Comparison of ENCODE assay signal across 18 cellular contexts in the genomic region with DNA sequence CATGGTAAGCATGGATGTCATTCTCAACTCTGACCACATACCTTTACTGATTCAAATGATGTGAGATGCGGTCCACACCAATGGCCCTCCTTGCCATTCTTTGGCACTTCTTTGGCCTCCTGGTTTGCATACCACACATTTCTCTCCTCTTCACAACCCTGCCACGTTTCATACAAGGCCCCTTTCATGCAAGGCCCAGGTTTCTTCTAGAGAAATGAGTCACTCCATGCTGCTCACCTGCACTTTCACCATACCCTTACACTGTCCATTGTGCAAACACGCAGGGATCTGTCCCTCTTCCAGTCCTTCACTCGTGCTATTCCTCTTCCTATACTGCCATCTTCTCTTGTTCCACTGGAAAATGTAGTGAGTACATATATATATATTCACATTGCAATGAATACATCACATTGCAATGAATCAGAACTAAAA. TPM values are rescaled to one million over a fixed set of nuclear protein-coding genes. Genes with fewer than 3 reads are reported as not detected.
DNase-seq lines count a peak whose midpoint lies in the region; ATAC-seq and TF ChIP-seq lines count a peak whose summit lies in the region.
"Had no signal": no experiment of that assay in that cellular context is flagged by ENCODE, and none has a peak within 500 bp of the region (broad histone marks: within the 10 kb centered on the region; RNA-seq: fewer than 3 reads in every experiment).

No MANE protein-coding gene starts in this region.

- no peaks in the 10 kb centered on the region for H3K9me3 Mint-ChIP-seq in GM23338
- H3K9me3 Mint-ChIP-seq: activated T-cell treated with anti-CD3 and anti-CD28 coated beads, Interleukin-2, amount 50 U/mL, for 72 hours had no signal

- H3K27me3 ChIP-seq in gastroesophageal sphincter (no peaks in the 10 kb centered on the region), transverse colon (no peaks in the 10 kb centered on the region), GM23338 (ENCODE audit: insufficient read depth) (no peaks in the 10 kb centered on the region)

- in situ Hi-C loops in transverse colon (cut with MboI; ENCODE audit: low pct_ligation_motif_present in 1 of 4, low pct_unique_long_range_greater_than_20kb in 1 of 4, low sequenced_read_pairs in 3 of 4), result no loop called here

- no peaks in the 10 kb centered on the region for H3K36me3 Mint-ChIP-seq in GM23338 (ENCODE audit: low read depth)

- WGBS in gastroesophageal sphincter (ENCODE audit: low coverage in 1 of 2), 2 donors, result 88 to 89% methylated on average over 4 of the region's 4 CpGs
- 75% methylated on average over 3 to 4 of the region's 4 CpGs for WGBS in transverse colon (ENCODE audit: low coverage in 1 of 2), 2 donors

- H3K4me1 ChIP-seq in gastroesophageal sphincter, result no peaks in the 10 kb centered on the region
- H3K4me1 ChIP-seq in transverse colon, result no peaks in the 10 kb centered on the region
- no peaks in the 10 kb centered on the region for H3K4me1 ChIP-seq in GM23338 (ENCODE audit: insufficient read depth)

- H3K9me2 ChIP-seq in GM23338 (ENCODE audit: insufficient read depth), result peaks cover 12% of the 10 kb centered on the region; the same call in 1 of the 2 replicates

- intact Hi-C loops in transverse colon (cut with DNase I; ENCODE audit: low total_unique reads), result no loop called here

- ATAC-seq in GM18858 (IDR thresholded peaks at IDR 0.05; ENCODE audit: unreplicated experiment), result peak; percentile 90
- peak; percentile 65 for ATAC-seq in GM21528 (IDR thresholded peaks at IDR 0.05; ENCODE audit: low FRiP score, unreplicated experiment)
- ATAC-seq in HG03064 (IDR thresholded peaks at IDR 0.05; ENCODE audit: low read depth, unreplicated experiment), result peak; percentile 78
- peak; percentile 20; the same call in 2 of the 3 replicates for ATAC-seq in SK-N-SH treated with all-trans-retinoic acid at 6 μM for 48 hours
- no peak for ATAC-seq in HG02840 (IDR thresholded peaks at IDR 0.05; ENCODE audit: low FRiP score, unreplicated experiment)
- ATAC-seq in gastroesophageal sphincter, result no peak
- no peak for ATAC-seq in GM23338
- ATAC-seq: activated CD4-positive, CD25-positive, alpha-beta regulatory T cell treated with anti-CD3 and anti-CD28 coated beads, Interleukin-2, amount 50 U/mL, for 24 hours had no signal

- no peaks in the 10 kb centered on the region for H3K27me3 Mint-ChIP-seq in GM23338 (ENCODE audit: insufficient read depth, low read depth, poor library complexity)

- TF ChIP-seq POLR2A in gastroesophageal sphincter (IDR thresholded peaks at IDR 0.05) (no peak), transverse colon (IDR thresholded peaks at IDR 0.05) (no peak)

- no peaks in the 10 kb centered on the region for H3K36me3 ChIP-seq in gastroesophageal sphincter
- H3K36me3 ChIP-seq in transverse colon, result no peaks in the 10 kb centered on the region
- H3K36me3 ChIP-seq in GM23338 (ENCODE audit: insufficient read depth), result no peaks in the 10 kb centered on the region

- H3K9me3 ChIP-seq in gastroesophageal sphincter (no peaks in the 10 kb centered on the region), transverse colon (no peaks in the 10 kb centered on the region)

- H3K79me2 ChIP-seq in GM23338 (replicated peaks; ENCODE audit: insufficient read depth), result no peaks in the 10 kb centered on the region

- no peak overlapping the region for H3K4me2 ChIP-seq in GM23338

- no peaks in the 10 kb centered on the region for H4K20me1 ChIP-seq in GM23338 (replicated peaks; ENCODE audit: insufficient read depth)

- no peak for DNase-seq in transverse colon
- no peak for DNase-seq in GM23338 (ENCODE audit: low spot score)
- DNase-seq: activated T-cell treated with anti-CD3 and anti-CD28 coated beads, Interleukin-2, amount 50 U/mL, for 72 hours; effector memory CD4-positive, alpha-beta T cell; MM.1S; NCI-H345; OCI-M1; stimulated activated CD4-positive, alpha-beta T cell treated with anti-CD3 and anti-CD28 coated beads, Interleukin-2, amount 100 ng/mL, for 48 hours; stimulated activated naive CD4-positive, alpha-beta T cell had no signal

- H3F3A ChIP-seq in GM23338 (replicated peaks; ENCODE audit: low read depth), result no peaks in the 10 kb centered on the region

- H3K27ac ChIP-seq in gastroesophageal sphincter, result no peak overlapping the region
- no peak overlapping the region for H3K27ac ChIP-seq in transverse colon
- H3K27ac ChIP-seq in GM23338 (ENCODE audit: low read depth), result no peak overlapping the region

- H2AFZ ChIP-seq in GM23338, result no peak overlapping the region

- no peaks in the 10 kb centered on the region for H3K4me1 Mint-ChIP-seq in GM23338

- H3K27ac Mint-ChIP-seq in GM23338, result no peak overlapping the region; the same call in 1 of the 2 replicates
- H3K27ac Mint-ChIP-seq: activated T-cell treated with anti-CD3 and anti-CD28 coated beads, Interleukin-2, amount 50 U/mL, for 72 hours had no signal

- TF ChIP-seq EP300 in gastroesophageal sphincter (IDR thresholded peaks at IDR 0.05) (no peak), transverse colon (IDR thresholded peaks at IDR 0.05; ENCODE audit: low read depth) (no peak)

- TF ChIP-seq CTCF in gastroesophageal sphincter (IDR thresholded peaks at IDR 0.05) (no peak), transverse colon (IDR thresholded peaks at IDR 0.05) (no peak), GM23338 (conservative IDR thresholded peaks at IDR 0.05; ENCODE audit: low read depth in 2 of 2) (no peak)

- H3K4me3 ChIP-seq in gastroesophageal sphincter, result no peak overlapping the region
- H3K4me3 ChIP-seq in transverse colon, result no peak overlapping the region
- H3K4me3 ChIP-seq in GM23338, result no peak overlapping the region

- H3K4me3 Mint-ChIP-seq in GM23338, result no peak overlapping the region
- H3K4me3 Mint-ChIP-seq: activated T-cell treated with anti-CD3 and anti-CD28 coated beads, Interleukin-2, amount 50 U/mL, for 72 hours had no signal

TF ChIP-seq in SK-N-SH treated with all-trans-retinoic acid at 6 μM for 48 hours, 23 proteins besides CTCF, POLR2A, EP300 and RAD21 (continues in another document):
- TF ChIP-seq PPARA (CRISPR knock-in tag; IDR thresholded peaks at IDR 0.05; ENCODE audit: borderline replicate concordance) (no peak), GLIS3 (CRISPR knock-in tag; IDR thresholded peaks at IDR 0.05) (no peak), ESRRG (CRISPR knock-in tag; IDR thresholded peaks at IDR 0.05) (no peak), ZNF70 (CRISPR knock-in tag; IDR thresholded peaks at IDR 0.05) (no peak), TSHZ2 (CRISPR knock-in tag; IDR thresholded peaks at IDR 0.05) (no peak), ISL1 (CRISPR knock-in tag; IDR thresholded peaks at IDR 0.05) (no peak)

TF ChIP-seq in GM23338, 12 proteins besides CTCF, POLR2A, EP300 and RAD21:
- TF ChIP-seq POLR2AphosphoS5 (IDR thresholded peaks at IDR 0.05; ENCODE audit: low read depth) (no peak), STAT1 (IDR thresholded peaks at IDR 0.05; ENCODE audit: unreplicated experiment) (no peak), NANOG (IDR thresholded peaks at IDR 0.05; ENCODE audit: borderline replicate concordance) (no peak), ZNF114 (CRISPR knock-in tag; IDR thresholded peaks at IDR 0.05) (no peak), CREB1 (CRISPR knock-in tag; IDR thresholded peaks at IDR 0.05; ENCODE audit: low read depth) (no peak), EZH2phosphoT487 (IDR thresholded peaks at IDR 0.05; ENCODE audit: unreplicated experiment) (no peak), ETS1 (IDR thresholded peaks at IDR 0.05) (no peak)
- TF ChIP-seq, protein P1, sequence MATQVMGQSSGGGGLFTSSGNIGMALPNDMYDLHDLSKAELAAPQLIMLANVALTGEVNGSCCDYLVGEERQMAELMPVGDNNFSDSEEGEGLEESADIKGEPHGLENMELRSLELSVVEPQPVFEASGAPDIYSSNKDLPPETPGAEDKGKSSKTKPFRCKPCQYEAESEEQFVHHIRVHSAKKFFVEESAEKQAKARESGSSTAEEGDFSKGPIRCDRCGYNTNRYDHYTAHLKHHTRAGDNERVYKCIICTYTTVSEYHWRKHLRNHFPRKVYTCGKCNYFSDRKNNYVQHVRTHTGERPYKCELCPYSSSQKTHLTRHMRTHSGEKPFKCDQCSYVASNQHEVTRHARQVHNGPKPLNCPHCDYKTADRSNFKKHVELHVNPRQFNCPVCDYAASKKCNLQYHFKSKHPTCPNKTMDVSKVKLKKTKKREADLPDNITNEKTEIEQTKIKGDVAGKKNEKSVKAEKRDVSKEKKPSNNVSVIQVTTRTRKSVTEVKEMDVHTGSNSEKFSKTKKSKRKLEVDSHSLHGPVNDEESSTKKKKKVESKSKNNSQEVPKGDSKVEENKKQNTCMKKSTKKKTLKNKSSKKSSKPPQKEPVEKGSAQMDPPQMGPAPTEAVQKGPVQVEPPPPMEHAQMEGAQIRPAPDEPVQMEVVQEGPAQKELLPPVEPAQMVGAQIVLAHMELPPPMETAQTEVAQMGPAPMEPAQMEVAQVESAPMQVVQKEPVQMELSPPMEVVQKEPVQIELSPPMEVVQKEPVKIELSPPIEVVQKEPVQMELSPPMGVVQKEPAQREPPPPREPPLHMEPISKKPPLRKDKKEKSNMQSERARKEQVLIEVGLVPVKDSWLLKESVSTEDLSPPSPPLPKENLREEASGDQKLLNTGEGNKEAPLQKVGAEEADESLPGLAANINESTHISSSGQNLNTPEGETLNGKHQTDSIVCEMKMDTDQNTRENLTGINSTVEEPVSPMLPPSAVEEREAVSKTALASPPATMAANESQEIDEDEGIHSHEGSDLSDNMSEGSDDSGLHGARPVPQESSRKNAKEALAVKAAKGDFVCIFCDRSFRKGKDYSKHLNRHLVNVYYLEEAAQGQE (IDR thresholded peaks at IDR 0.05; ENCODE audit: unreplicated experiment), result no peak

RNA-seq across cellular contexts. Expression of gene SLC24A5, which starts 24.4 kb away (rescaled TPM):
- total RNA-seq in gastroesophageal sphincter, result not detected
- total RNA-seq in transverse colon, result not detected
- not detected in 2 replicates for total RNA-seq in GM23338 (2014; rRNA removed; shearing (Covaris generic))
- 0.23 and 0.39 TPM in 2 replicates for polyA plus RNA-seq in GM23338 (2016; fragmentation: Nextera tagmentation; extraction: Ambion mirVana)
- total RNA-seq: activated T-cell treated with anti-CD3 and anti-CD28 coated beads, Interleukin-2, amount 50 U/mL, for 72 hours; glomerular endothelial cell; myocyte had no signal

Comparison
In these comparisons a context has a peak if more than half of its experiments do, and no peak if none do; other contexts are left out.
1. ATAC-seq: peak in GM18858 (single experiment), GM21528 (single experiment), HG03064 (single experiment) and SK-N-SH treated with all-trans-retinoic acid at 6 μM for 48 hours (single experiment); none in HG02840 (single experiment), gastroesophageal sphincter (single experiment) and GM23338 (single experiment).